Comparison of ENCODE assay signal across 11 cellular contexts in genomic region chr20:63790572-63791168, GRCh38. TPM values are rescaled to one million over a fixed set of nuclear protein-coding genes. Genes with fewer than 3 reads are reported as not detected.
A peak's percentile ranks its signal among the peaks of the same experiment; 100 is the strongest.
DNase-seq lines count a peak whose midpoint lies in the region; ATAC-seq and TF ChIP-seq lines count a peak whose summit lies in the region.
"Had no signal": no experiment of that assay in that cellular context is flagged by ENCODE, and none has a peak within 500 bp of the region (broad histone marks: within the 10 kb centered on the region; RNA-seq: fewer than 3 reads in every experiment).

No MANE protein-coding gene starts in this region.

- H3K36me3 ChIP-seq in heart left ventricle: peaks cover 0 to 40% (median 17%) of the 10 kb centered on the region in 9 donors
- no peaks in the 10 kb centered on the region for H3K36me3 ChIP-seq in BLaER1
- peaks cover 0 to 14% (median 5%) of the 10 kb centered on the region in 6 donors for H3K36me3 ChIP-seq in spleen
- H3K36me3 ChIP-seq in smooth muscle cell (ENCODE audit: low read depth): no peaks in the 10 kb centered on the region

- H3K27ac Mint-ChIP-seq in WTC11: peak overlapping the region; percentile 36; the same call in 1 of the 2 replicates
- H3K27ac Mint-ChIP-seq: CD4-positive, alpha-beta T cell had no signal

- no peaks in the 10 kb centered on the region for H3K27me3 ChIP-seq in heart left ventricle
- peaks cover 22% of the 10 kb centered on the region; the same call in 1 of the 2 replicates for H3K27me3 ChIP-seq in BLaER1
- peaks cover 0 to 12% (median 0%) of the 10 kb centered on the region in 7 donors for H3K27me3 ChIP-seq in spleen (replicated peaks in 1 of 7)
- no peaks in the 10 kb centered on the region for H3K27me3 ChIP-seq in smooth muscle cell (ENCODE audit: low read depth)

- DNase-seq in heart left ventricle (peak in 1 of 5 donors; percentile 6), left cardiac atrium (no peak), WTC11 (ENCODE audit: low spot score) (no peak), spleen (no peak), medulla oblongata (ENCODE audit: extremely low spot score) (no peak), smooth muscle cell (lab: John Stamatoyannopoulos, UW; ENCODE audit: unreplicated experiment) (no peak)
- DNase-seq: ACHN; Calu3; CD4-positive, alpha-beta T cell; DMS 273 treated with DMSO at 0.1 percent for 48 hours had no signal

- H3K4me2 ChIP-seq in BLaER1 (peak overlapping the region; percentile 2; the same call in 1 of the 2 replicates), smooth muscle cell (no peak overlapping the region)

- no peak overlapping the region for H3K4me3 Mint-ChIP-seq in WTC11
- H3K4me3 Mint-ChIP-seq: CD4-positive, alpha-beta T cell had no signal

- H3K4me1 ChIP-seq in heart left ventricle (peaks cover 4 to 73% (median 55%) of the 10 kb centered on the region in 12 donors), BLaER1 (peaks cover 89% of the 10 kb centered on the region), spleen (peaks cover 28 to 88% (median 63%) of the 10 kb centered on the region in 6 donors), smooth muscle cell (ENCODE audit: low read depth) (no peaks in the 10 kb centered on the region)

- POLR2A ChIA-PET in WTC11 (lab: Charles Lee): no interaction called here

- no peaks in the 10 kb centered on the region for H3K27me3 Mint-ChIP-seq in WTC11 (ENCODE audit: low read depth)

- peak overlapping the region in 8 of 12 donors; percentile 70 to 88 (median 83) for H3K27ac ChIP-seq in heart left ventricle
- no peak overlapping the region for H3K27ac ChIP-seq in BLaER1
- H3K27ac ChIP-seq in spleen: peak overlapping the region in 6 of 8 donors; percentile 62 to 83 (median 76)
- H3K27ac ChIP-seq in smooth muscle cell (ENCODE audit: low read depth): no peak overlapping the region

- WGBS in heart left ventricle, 4 donors: 93 to 95% (median 94%) methylated on average over 37 of the region's 37 CpGs
- 87 to 90% (median 89%) methylated on average over 37 of the region's 37 CpGs for WGBS in spleen, 5 donors
- 94% methylated on average over 37 of the region's 37 CpGs for WGBS in smooth muscle cell (ENCODE audit: low lambda C conversion rate)

- no peaks in the 10 kb centered on the region for H3K36me3 Mint-ChIP-seq in WTC11

- TF ChIP-seq CTCF in heart left ventricle (IDR thresholded peaks at IDR 0.05) (no peak), WTC11 (IDR thresholded peaks at IDR 0.05) (no peak), spleen (IDR thresholded peaks at IDR 0.05 in 8 of 11, conservative IDR thresholded peaks at IDR 0.05 in 3 of 11) (no peak), smooth muscle cell (IDR thresholded peaks at IDR 0.05; ENCODE audit: borderline replicate concordance, insufficient read depth, poor library complexity, severe bottlenecking) (no peak)

- H3K9me3 ChIP-seq in heart left ventricle (no peaks in the 10 kb centered on the region), BLaER1 (peaks cover 3% of the 10 kb centered on the region), spleen (no peaks in the 10 kb centered on the region), smooth muscle cell (replicated peaks; ENCODE audit: low read depth) (no peaks in the 10 kb centered on the region)

- H3K9ac ChIP-seq in BLaER1: no peak overlapping the region
- H3K9ac ChIP-seq in smooth muscle cell (ENCODE audit: low read depth): no peak overlapping the region

- peaks cover 3% of the 10 kb centered on the region; the same call in 1 of the 2 replicates for H3K4me1 Mint-ChIP-seq in WTC11

- no peaks in the 10 kb centered on the region for H3K79me2 ChIP-seq in smooth muscle cell (ENCODE audit: low read depth)

- no peak overlapping the region for H2AFZ ChIP-seq in smooth muscle cell (ENCODE audit: low read depth)

- no peak overlapping the region for H3K4me3 ChIP-seq in heart left ventricle
- no peak overlapping the region for H3K4me3 ChIP-seq in BLaER1
- peak overlapping the region in 1 of 8 donors; percentile 15 for H3K4me3 ChIP-seq in spleen
- no peak overlapping the region for H3K4me3 ChIP-seq in smooth muscle cell

- H4K20me1 ChIP-seq in BLaER1 (no peaks in the 10 kb centered on the region), smooth muscle cell (ENCODE audit: low read depth) (peaks cover 20% of the 10 kb centered on the region)

- intact Hi-C loops in heart left ventricle (cut with DNase I) (loop anchor here in 5 of 10 donors (2.0 to 5.0 kb wide), 3 partner anchors 37 to 68 kb away; partner anchors contain the start of gene ZBTB46 (in 1 of the 5)), left cardiac atrium (cut with DNase I) (no loop called here), spleen (cut with DNase I; ENCODE audit: low total_unique reads) (no loop called here)

- ATAC-seq in heart left ventricle (no peak), left cardiac atrium (no peak), WTC11 (no peak)

- no peaks in the 10 kb centered on the region for H3K9me3 Mint-ChIP-seq in WTC11
- H3K9me3 Mint-ChIP-seq: CD4-positive, alpha-beta T cell had no signal

- TF ChIP-seq POLR2A in heart left ventricle (IDR thresholded peaks at IDR 0.05) (no peak), spleen (IDR thresholded peaks at IDR 0.05) (no peak)

- CTCF ChIA-PET in WTC11 (lab: Charles Lee): interaction anchor here (0.7 to 3.0 kb wide), 4 partner anchors 15 to 252 kb away, joined by 3 to 13 read pairs (median 6); no protein-coding TSS in a partner anchor

- no peaks in the 10 kb centered on the region for H3F3A ChIP-seq in smooth muscle cell (ENCODE audit: low read depth)

TF ChIP-seq in WTC11, 78 proteins besides CTCF, POLR2A, EP300 and RAD21:
- no peak for TF ChIP-seq KAT7 (CRISPR knock-in tag; IDR thresholded peaks at IDR 0.05; ENCODE audit: borderline replicate concordance)
- TF ChIP-seq JUN (CRISPR knock-in tag; IDR thresholded peaks at IDR 0.05): no peak
- no peak for TF ChIP-seq ZNF532 (CRISPR knock-in tag; IDR thresholded peaks at IDR 0.05; ENCODE audit: borderline replicate concordance)
- TF ChIP-seq CREM (CRISPR knock-in tag; IDR thresholded peaks at IDR 0.05): no peak
- TF ChIP-seq SP1 (CRISPR knock-in tag; conservative IDR thresholded peaks at IDR 0.05): no peak

RNA-seq across cellular contexts. Expression of gene ZBTB46, which starts 40.4 kb away (rescaled TPM):
- total RNA-seq in heart left ventricle: 10 to 100 TPM; 11.2 to 27.4 (median 14.4) TPM
- polyA plus RNA-seq in heart left ventricle: 1 to 10 TPM; 6.6 to 8.2 TPM
- total RNA-seq in left cardiac atrium: 10 to 100 TPM; 12.7 to 17.0 TPM
- total RNA-seq in WTC11 (2021): 18.9 to 20.1 TPM (median 20.1 TPM) in 3 replicates
- 10 to 100 TPM; 27.6 to 76.5 (median 35.9) TPM for total RNA-seq in spleen
- 10 to 100 TPM in 1 of 3 donors, 1 to 10 TPM in 2; 3.6 to 14.7 (median 4.7) TPM for polyA plus RNA-seq in spleen
- 2.7 and 4.5 TPM in 2 replicates for total RNA-seq in smooth muscle cell
- polyA plus RNA-seq in smooth muscle cell: 2.3 and 4.0 TPM in 2 replicates

RNA-seq across cellular contexts. Expression of gene SLC2A4RG, which starts 51.1 kb away (rescaled TPM):
- total RNA-seq in heart left ventricle (10 to 100 TPM; 41.4 to 82.5 (median 70.7) TPM), left cardiac atrium (10 to 100 TPM; 47.9 to 71.0 TPM), WTC11 (2021) (41.6 to 47.2 TPM (median 43.3 TPM) in 3 replicates), spleen (100 to 1,000 TPM in 1 of 7 donors, 10 to 100 TPM in 6; 39.9 to 107 (median 64.8) TPM), smooth muscle cell (24.4 and 43.7 TPM in 2 replicates)
- polyA plus RNA-seq in heart left ventricle (10 to 100 TPM; 18.3 to 80.3 TPM), spleen (10 to 100 TPM; 27.5 to 44.0 (median 34.3) TPM), smooth muscle cell (45.6 and 58.4 TPM in 2 replicates)

RNA-seq across cellular contexts. Expression of gene LIME1, which starts 54.2 kb away (rescaled TPM):
- 1 to 10 TPM in 8 of 9 donors, under 1 TPM in 1; 0.95 to 7.1 (median 3.4) TPM for total RNA-seq in heart left ventricle
- polyA plus RNA-seq in heart left ventricle: 1 to 10 TPM; 2.2 to 4.4 TPM
- total RNA-seq in left cardiac atrium: 1 to 10 TPM; 3.6 to 3.7 TPM
- 4.5 to 7.0 TPM (median 6.0 TPM) in 3 replicates for total RNA-seq in WTC11 (2021)
- 10 to 100 TPM; 24.0 to 93.4 (median 39.0) TPM for total RNA-seq in spleen
- 10 to 100 TPM; 56.2 to 96.6 (median 80.4) TPM for polyA plus RNA-seq in spleen
- total RNA-seq in smooth muscle cell: 2.9 and 7.2 TPM in 2 replicates
- 6.0 and 6.9 TPM in 2 replicates for polyA plus RNA-seq in smooth muscle cell

Comparison
In these comparisons a context has a peak if more than half of its experiments do, and no peak if none do; other contexts are left out.
1. H3K27ac ChIP-seq: peak in heart left ventricle (8 of 12) and spleen (6 of 8); none in BLaER1 (single experiment) and smooth muscle cell (single experiment).